In the genomic region with DNA sequence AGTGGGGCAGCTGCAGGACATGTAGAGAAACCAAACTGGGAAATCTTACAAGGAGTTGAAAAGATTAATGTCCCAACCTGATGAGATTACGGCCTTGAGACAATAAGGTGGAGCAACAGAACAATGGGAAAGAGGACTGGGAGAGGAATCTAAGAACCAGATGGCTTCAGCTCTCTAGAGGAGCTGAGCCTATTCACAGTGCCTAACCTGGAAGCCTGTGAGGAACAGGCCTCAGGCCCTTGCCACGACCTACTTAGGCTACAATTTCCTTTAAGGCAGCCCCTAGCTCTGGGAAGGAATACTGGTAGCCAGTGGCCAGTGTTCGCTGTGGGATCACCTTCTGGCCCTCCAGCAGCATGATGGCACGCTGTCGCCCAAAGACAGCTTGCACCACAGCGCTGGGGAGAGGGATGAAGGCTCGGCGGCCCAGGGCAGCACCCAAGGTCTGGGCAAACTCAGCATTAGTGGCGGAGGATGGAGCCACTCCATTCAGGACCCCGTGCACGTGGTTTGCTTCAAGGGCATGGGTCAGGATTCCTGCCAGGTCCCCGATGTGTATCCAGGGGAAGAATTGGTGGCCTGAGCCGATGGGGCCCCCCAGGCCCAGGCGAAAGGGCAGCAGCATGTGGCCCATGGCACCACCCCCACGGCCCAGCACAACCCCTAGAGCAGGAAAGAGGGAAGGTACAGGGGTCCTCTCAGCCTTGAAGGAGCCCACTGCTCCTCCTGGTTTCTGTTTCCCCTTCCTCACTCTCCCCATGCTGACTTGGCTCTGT, we compare ENCODE assay signal across 13 cellular contexts. TPM values are rescaled to one million over a fixed set of nuclear protein-coding genes. Genes with fewer than 3 reads are reported as not detected.
DNase-seq lines count a peak whose midpoint lies in the region; ATAC-seq and TF ChIP-seq lines count a peak whose summit lies in the region.
"Had no signal": no experiment of that assay in that cellular context is flagged by ENCODE, and none has a peak within 500 bp of the region (broad histone marks: within the 10 kb centered on the region; RNA-seq: fewer than 3 reads in every experiment).

No MANE protein-coding gene starts in this region.

- H3K9me3 ChIP-seq in DOHH2 (ENCODE audit: control insufficient read depth, insufficient read depth, low read length): no peaks in the 10 kb centered on the region
- H3K9me3 ChIP-seq in adipocyte (ENCODE audit: control insufficient read depth, low read length): no peaks in the 10 kb centered on the region
- H3K9me3 ChIP-seq: esophagus squamous epithelium had no signal

- H3K4me1 ChIP-seq in DOHH2 (ENCODE audit: control insufficient read depth, low read length) (peaks cover 47% of the 10 kb centered on the region), adipocyte (ENCODE audit: control insufficient read depth, insufficient read depth, low read length) (peaks cover 45% of the 10 kb centered on the region)

- H3K27me3 Mint-ChIP-seq in CD14-positive monocyte (ENCODE audit: low read depth in 3 of 3): peaks cover 0 to 2% (median 1%) of the 10 kb centered on the region in 3 donors
- H3K27me3 Mint-ChIP-seq in naive thymus-derived CD8-positive, alpha-beta T cell: no peaks in the 10 kb centered on the region

- peak overlapping the region in 4 of 7 donors; percentile 10 to 47 (median 24) for H3K27ac Mint-ChIP-seq in CD14-positive monocyte
- peak overlapping the region in 8 of 10 donors; percentile 22 to 100 (median 64) for H3K27ac Mint-ChIP-seq in naive thymus-derived CD8-positive, alpha-beta T cell

- peak overlapping the region; percentile 96 for H3K9ac ChIP-seq in adipocyte (ENCODE audit: low read length)

- peaks cover 0 to 4% (median 2%) of the 10 kb centered on the region in 7 donors for H3K9me3 Mint-ChIP-seq in CD14-positive monocyte
- H3K9me3 Mint-ChIP-seq in naive thymus-derived CD8-positive, alpha-beta T cell: peaks cover 0 to 8% (median 0%) of the 10 kb centered on the region in 9 donors

- POLR2A ChIA-PET in naive thymus-derived CD8-positive, alpha-beta T cell (lab: Charles Lee): interaction anchor here (1.4 to 4.8 kb wide), 2 partner anchors 10 to 100 kb away, joined by 3 to 110 read pairs; partner anchors contain the start of genes CBLN3, KHNYN and RIPK3

- H3K79me2 ChIP-seq in DOHH2 (ENCODE audit: control insufficient read depth, low read length): peaks cover 34% of the 10 kb centered on the region

- H4K20me1 ChIP-seq in DOHH2 (ENCODE audit: control insufficient read depth, insufficient read depth, low read depth, low read length): no peaks in the 10 kb centered on the region

- DNase-seq in CD14-positive monocyte (ENCODE audit: low spot score) (no peak), adipocyte (ENCODE audit: low read depth) (no peak), NCI-H2029 (lab: John Stamatoyannopoulos, UW) (no peak)
- DNase-seq in naive thymus-derived CD8-positive, alpha-beta T cell: no peak
- DNase-seq: activated CD8-positive, alpha-beta memory T cell treated with anti-CD3 and anti-CD28 coated beads, Interleukin-2, amount 50 U/mL, for 48 hours; esophagus squamous epithelium; midbrain; NCI-H226; retina had no signal

- H3K4me3 ChIP-seq in DOHH2 (ENCODE audit: low read length) (no peak overlapping the region), adipocyte (ENCODE audit: low read length) (no peak overlapping the region)
- H3K4me3 ChIP-seq: esophagus squamous epithelium had no signal

- H3K27me3 ChIP-seq in DOHH2 (ENCODE audit: control insufficient read depth, low read length): no peaks in the 10 kb centered on the region
- H3K27me3 ChIP-seq in adipocyte (replicated peaks; ENCODE audit: control insufficient read depth, insufficient read depth, low read length): no peaks in the 10 kb centered on the region
- H3K27me3 ChIP-seq: esophagus squamous epithelium had no signal

- H3K9me2 ChIP-seq in DOHH2 (replicated peaks; ENCODE audit: control insufficient read depth, low read length): no peaks in the 10 kb centered on the region

- H3K4me3 Mint-ChIP-seq in CD14-positive monocyte: no peak overlapping the region
- H3K4me3 Mint-ChIP-seq in naive thymus-derived CD8-positive, alpha-beta T cell: peak overlapping the region in 4 of 10 donors; percentile 3 to 76 (median 52)

- peaks cover 3% of the 10 kb centered on the region; the same call in 1 of the 2 replicates for H3F3A ChIP-seq in DOHH2 (ENCODE audit: control insufficient read depth, insufficient read depth)

- peaks cover 64% of the 10 kb centered on the region for H3K4me1 Mint-ChIP-seq in CD14-positive monocyte
- H3K4me1 Mint-ChIP-seq in naive thymus-derived CD8-positive, alpha-beta T cell: peaks cover 30 to 70% (median 64%) of the 10 kb centered on the region in 4 donors

- intact Hi-C loops in CD14-positive monocyte (cut with micrococcal nuclease): loop anchor here (2.0 to 10.0 kb wide), 4 partner anchors 109 to 1435 kb away; partner anchors contain the start of genes GMPR2 (in 1 of the 2), NEDD8 (in 1 of the 2) and TINF2 (in 1 of the 2)

- peaks cover 47 to 55% of the 10 kb centered on the region in 2 donors for H3K36me3 Mint-ChIP-seq in CD14-positive monocyte
- peaks cover 0 to 47% (median 7%) of the 10 kb centered on the region in 3 donors for H3K36me3 Mint-ChIP-seq in naive thymus-derived CD8-positive, alpha-beta T cell

- TF ChIP-seq CTCF in CD14-positive monocyte (IDR thresholded peaks at IDR 0.05) (no peak), DOHH2 (IDR thresholded peaks at IDR 0.05; ENCODE audit: low read depth, low read length, poor library complexity, severe bottlenecking) (no peak)

- 0 out of 2 replicates have a peak overlapping the region, but pooled peaks have one; percentile 89 for H3K4me2 ChIP-seq in DOHH2 (ENCODE audit: low read length)

- ATAC-seq in naive thymus-derived CD8-positive, alpha-beta T cell: no peak
- ATAC-seq in GM19467 (IDR thresholded peaks at IDR 0.05; ENCODE audit: unreplicated experiment) (no peak), HG03571 (IDR thresholded peaks at IDR 0.05; ENCODE audit: unreplicated experiment) (no peak), HG03342 (IDR thresholded peaks at IDR 0.05; ENCODE audit: unreplicated experiment) (no peak)

- H3K36me3 ChIP-seq in DOHH2 (ENCODE audit: control insufficient read depth, low read length) (peaks cover 60% of the 10 kb centered on the region), adipocyte (ENCODE audit: control insufficient read depth, insufficient read depth, low read length, severe bottlenecking) (peaks cover 55% of the 10 kb centered on the region)

- H3K27ac ChIP-seq in DOHH2 (ENCODE audit: low read depth, low read length): no peak overlapping the region

RNA-seq across cellular contexts. Expression of gene SDR39U1, which starts 2.6 kb away (rescaled TPM):
- 10 to 100 TPM; 37.3 to 39.2 TPM for polyA plus RNA-seq in CD14-positive monocyte
- total RNA-seq in naive thymus-derived CD8-positive, alpha-beta T cell: 100 to 1,000 TPM; 140 to 145 TPM
- 10 to 100 TPM; 70.3 to 90.8 (median 89.5) TPM for polyA plus RNA-seq in naive thymus-derived CD8-positive, alpha-beta T cell

RNA-seq across cellular contexts. Expression of gene KHNYN, which starts 10.3 kb away (rescaled TPM):
- 10 to 100 TPM; 12.4 to 16.0 TPM for polyA plus RNA-seq in CD14-positive monocyte
- 100 to 1,000 TPM; 142 to 150 TPM for total RNA-seq in naive thymus-derived CD8-positive, alpha-beta T cell
- 10 to 100 TPM in 2 of 3 donors, 1 to 10 TPM in 1; 9.1 to 16.9 (median 10.6) TPM for polyA plus RNA-seq in naive thymus-derived CD8-positive, alpha-beta T cell

RNA-seq across cellular contexts. Expression of gene CBLN3, which starts 10.6 kb away (rescaled TPM):
- under 1 TPM in 1 of 2 donors, not detected in 1; 0.07 TPM for polyA plus RNA-seq in CD14-positive monocyte
- 1 to 10 TPM; 3.9 to 4.8 TPM for total RNA-seq in naive thymus-derived CD8-positive, alpha-beta T cell
- under 1 TPM in 1 of 3 donors, not detected in 2; 0.23 TPM for polyA plus RNA-seq in naive thymus-derived CD8-positive, alpha-beta T cell

RNA-seq across cellular contexts. Expression of gene NYNRIN, which starts 41.2 kb away (rescaled TPM):
- under 1 TPM; 0.18 to 0.40 TPM for polyA plus RNA-seq in CD14-positive monocyte
- total RNA-seq in naive thymus-derived CD8-positive, alpha-beta T cell: under 1 TPM; 0.29 to 0.36 TPM
- under 1 TPM in 1 of 3 donors, not detected in 2; 0.13 TPM for polyA plus RNA-seq in naive thymus-derived CD8-positive, alpha-beta T cell
